In genomic region chr20:3152057-3152644, GRCh38 we compare ENCODE assay signal across 1 cellular context.
A peak's percentile ranks its signal among the peaks of the same experiment; 100 is the strongest.
TF ChIP-seq lines count a peak whose summit lies in the region.

No MANE protein-coding gene starts in this region.

TF ChIP-seq in GM12878, 131 proteins besides CTCF, POLR2A, EP300 and RAD21:
- TF ChIP-seq MEF2A (IDR thresholded peaks at IDR 0.05; ENCODE audit: insufficient read depth, low read depth, low read length) (peak; percentile 70; the same call in 1 of the 2 replicates), JUNB (IDR thresholded peaks at IDR 0.05) (peak; percentile 37; the same call in 1 of the 2 replicates), EED (IDR thresholded peaks at IDR 0.05; ENCODE audit: low read depth) (peak; percentile 50; the same call in 1 of the 2 replicates), IKZF2 (IDR thresholded peaks at IDR 0.05) (0 out of 4 replicates have a peak, but pooled peaks have one; percentile 18 to 20)
